In genomic region chr10:45389671-45390070, GRCh38 we compare ENCODE assay signal across 1 cellular context. TPM values are rescaled to one million over a fixed set of nuclear protein-coding genes. Genes with fewer than 3 reads are reported as not detected.
"Had no signal": no experiment of that assay in that cellular context is flagged by ENCODE, and none has a peak within 500 bp of the region (broad histone marks: within the 10 kb centered on the region; RNA-seq: fewer than 3 reads in every experiment).

No MANE protein-coding gene starts in this region.

RNA-seq across cellular contexts. Expression of gene ALOX5, which starts 15.7 kb away (rescaled TPM):
- total RNA-seq: G401 had no signal
